Comparison of ENCODE assay signal across 8 cellular contexts in genomic region chr11:129695543-129696308, GRCh38.
DNase-seq lines count a peak whose midpoint lies in the region; ATAC-seq and TF ChIP-seq lines count a peak whose summit lies in the region.

No MANE protein-coding gene starts in this region.

- TF ChIP-seq EP300 in Ishikawa (IDR thresholded peaks at IDR 0.05; ENCODE audit: borderline replicate concordance) = no peak

- intact Hi-C loops in ascending aorta (cut with DNase I) = no loop called here

- TF ChIP-seq CTCF in ascending aorta (IDR thresholded peaks at IDR 0.05) = peak in 2 of 3 experiments; percentile 20 to 32

- peak; percentile 61 for TF ChIP-seq RAD21 in Ishikawa (IDR thresholded peaks at IDR 0.05; ENCODE audit: low read depth)

- ATAC-seq in GM21717 (IDR thresholded peaks at IDR 0.05; ENCODE audit: unreplicated experiment) = peak; percentile 84

- H3K4me3 ChIP-seq in ascending aorta = peak overlapping the region in 1 of 2 donors; percentile 48

- no peaks in the 10 kb centered on the region for H3K27me3 ChIP-seq in ascending aorta

- no peak overlapping the region for H3K27ac ChIP-seq in ascending aorta

- no peaks in the 10 kb centered on the region for H3K4me1 ChIP-seq in ascending aorta

- H3K36me3 ChIP-seq in ascending aorta = no peaks in the 10 kb centered on the region

- DNase-seq in ELF-1 (ENCODE audit: low read depth, low spot score) = peak; percentile 91
- DNase-seq in T-helper 1 cell = peak; percentile 24 to 56 (median 37)
- DNase-seq in ascending aorta (ENCODE audit: low spot score in 2 of 2) = no peak
- peak; percentile 34 for DNase-seq in inferior parietal cortex (ENCODE audit: extremely low spot score)
- peak; percentile 20 to 59 (median 48) for DNase-seq in stimulated activated CD4-positive, alpha-beta T cell treated with anti-CD3 and anti-CD28 coated beads, Interleukin-1b, Interleukin-23, amount 100 ng/mL, for 24 hours (ENCODE audit: low read depth in 4 of 4, low spot score in 1 of 4)
- DNase-seq in GF-D8 (lab: John Stamatoyannopoulos, UW) = no peak

- H3K9me3 ChIP-seq in ascending aorta = no peaks in the 10 kb centered on the region

TF ChIP-seq in Ishikawa, 13 proteins besides CTCF, POLR2A, EP300 and RAD21:
- TF ChIP-seq CREB1 (IDR thresholded peaks at IDR 0.05; ENCODE audit: low read depth) (no peak), YY1 (IDR thresholded peaks at IDR 0.05; ENCODE audit: low read depth) (no peak), CEBPB (IDR thresholded peaks at IDR 0.05) (no peak), FOXM1 (IDR thresholded peaks at IDR 0.05; ENCODE audit: borderline replicate concordance, low read depth) (no peak), TAF1 (IDR thresholded peaks at IDR 0.05; ENCODE audit: low read depth) (no peak), ZBTB7A (IDR thresholded peaks at IDR 0.05; ENCODE audit: low read depth) (no peak), TCF12 (IDR thresholded peaks at IDR 0.05; ENCODE audit: low read depth) (no peak), NFIC (IDR thresholded peaks at IDR 0.05) (no peak), EGR1 (IDR thresholded peaks at IDR 0.05) (no peak), TEAD4 (IDR thresholded peaks at IDR 0.05) (no peak)
- TF ChIP-seq, protein P1, sequence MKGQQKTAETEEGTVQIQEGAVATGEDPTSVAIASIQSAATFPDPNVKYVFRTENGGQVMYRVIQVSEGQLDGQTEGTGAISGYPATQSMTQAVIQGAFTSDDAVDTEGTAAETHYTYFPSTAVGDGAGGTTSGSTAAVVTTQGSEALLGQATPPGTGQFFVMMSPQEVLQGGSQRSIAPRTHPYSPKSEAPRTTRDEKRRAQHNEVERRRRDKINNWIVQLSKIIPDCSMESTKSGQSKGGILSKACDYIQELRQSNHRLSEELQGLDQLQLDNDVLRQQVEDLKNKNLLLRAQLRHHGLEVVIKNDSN (IDR thresholded peaks at IDR 0.05) = no peak
- TF ChIP-seq, protein P2, sequence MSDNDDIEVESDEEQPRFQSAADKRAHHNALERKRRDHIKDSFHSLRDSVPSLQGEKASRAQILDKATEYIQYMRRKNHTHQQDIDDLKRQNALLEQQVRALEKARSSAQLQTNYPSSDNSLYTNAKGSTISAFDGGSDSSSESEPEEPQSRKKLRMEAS (IDR thresholded peaks at IDR 0.05) = no peak
- TF ChIP-seq, protein P3, sequence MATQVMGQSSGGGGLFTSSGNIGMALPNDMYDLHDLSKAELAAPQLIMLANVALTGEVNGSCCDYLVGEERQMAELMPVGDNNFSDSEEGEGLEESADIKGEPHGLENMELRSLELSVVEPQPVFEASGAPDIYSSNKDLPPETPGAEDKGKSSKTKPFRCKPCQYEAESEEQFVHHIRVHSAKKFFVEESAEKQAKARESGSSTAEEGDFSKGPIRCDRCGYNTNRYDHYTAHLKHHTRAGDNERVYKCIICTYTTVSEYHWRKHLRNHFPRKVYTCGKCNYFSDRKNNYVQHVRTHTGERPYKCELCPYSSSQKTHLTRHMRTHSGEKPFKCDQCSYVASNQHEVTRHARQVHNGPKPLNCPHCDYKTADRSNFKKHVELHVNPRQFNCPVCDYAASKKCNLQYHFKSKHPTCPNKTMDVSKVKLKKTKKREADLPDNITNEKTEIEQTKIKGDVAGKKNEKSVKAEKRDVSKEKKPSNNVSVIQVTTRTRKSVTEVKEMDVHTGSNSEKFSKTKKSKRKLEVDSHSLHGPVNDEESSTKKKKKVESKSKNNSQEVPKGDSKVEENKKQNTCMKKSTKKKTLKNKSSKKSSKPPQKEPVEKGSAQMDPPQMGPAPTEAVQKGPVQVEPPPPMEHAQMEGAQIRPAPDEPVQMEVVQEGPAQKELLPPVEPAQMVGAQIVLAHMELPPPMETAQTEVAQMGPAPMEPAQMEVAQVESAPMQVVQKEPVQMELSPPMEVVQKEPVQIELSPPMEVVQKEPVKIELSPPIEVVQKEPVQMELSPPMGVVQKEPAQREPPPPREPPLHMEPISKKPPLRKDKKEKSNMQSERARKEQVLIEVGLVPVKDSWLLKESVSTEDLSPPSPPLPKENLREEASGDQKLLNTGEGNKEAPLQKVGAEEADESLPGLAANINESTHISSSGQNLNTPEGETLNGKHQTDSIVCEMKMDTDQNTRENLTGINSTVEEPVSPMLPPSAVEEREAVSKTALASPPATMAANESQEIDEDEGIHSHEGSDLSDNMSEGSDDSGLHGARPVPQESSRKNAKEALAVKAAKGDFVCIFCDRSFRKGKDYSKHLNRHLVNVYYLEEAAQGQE (IDR thresholded peaks at IDR 0.05; ENCODE audit: low read depth) = no peak

Comparison
In these comparisons a context has a peak if more than half of its experiments do, and no peak if none do; other contexts are left out.
1. DNase-seq: peak in ELF-1 (single experiment), T-helper 1 cell (5 of 5), inferior parietal cortex (single experiment) and stimulated activated CD4-positive, alpha-beta T cell treated with anti-CD3 and anti-CD28 coated beads, Interleukin-1b, Interleukin-23, amount 100 ng/mL, for 24 hours (4 of 4); none in ascending aorta (0 of 2) and GF-D8 (single experiment).